Comparison of ENCODE assay signal across 25 cellular contexts in genomic region chr1:167815650-167816049, GRCh38.
DNase-seq lines count a peak whose midpoint lies in the region; TF ChIP-seq lines count a peak whose summit lies in the region.
"Had no signal": no experiment of that assay in that cellular context is flagged by ENCODE, and none has a peak within 500 bp of the region (broad histone marks: within the 10 kb centered on the region; RNA-seq: fewer than 3 reads in every experiment).

No MANE protein-coding gene starts in this region.

- no peaks in the 10 kb centered on the region for H3K9me3 ChIP-seq in HEK293 (ENCODE audit: control insufficient read depth, insufficient read depth, low read depth, low read length)
- peaks cover 0 to 5% of the 10 kb centered on the region in 2 donors for H3K9me3 ChIP-seq in neuronal stem cell (replicated peaks in 1 of 2; ENCODE audit: control insufficient read depth in 2 of 2, insufficient read depth in 1 of 2, low read depth in 1 of 2, low read length in 2 of 2)
- peaks cover 0 to 7% (median 0%) of the 10 kb centered on the region in 3 donors for H3K9me3 ChIP-seq in tibial artery
- H3K9me3 ChIP-seq: BE2C had no signal

- peak overlapping the region; percentile 62; the same call in 1 of the 2 replicates for H3K27ac Mint-ChIP-seq in HFFc6
- H3K27ac Mint-ChIP-seq in chondrocyte (ENCODE audit: unreplicated experiment) = peak overlapping the region; percentile 69
- peak overlapping the region; percentile 69 for H3K27ac Mint-ChIP-seq in osteocyte (ENCODE audit: unreplicated experiment)
- H3K27ac Mint-ChIP-seq: CD14-positive monocyte; CD4-positive, alpha-beta memory T cell; CD4-positive, CD25-positive, alpha-beta regulatory T cell had no signal

- H3K27me3 Mint-ChIP-seq in HFFc6 (ENCODE audit: insufficient read depth) (no peaks in the 10 kb centered on the region; the same call in 1 of the 2 replicates), chondrocyte (ENCODE audit: low read depth) (no peaks in the 10 kb centered on the region), osteocyte (ENCODE audit: unreplicated experiment) (no peaks in the 10 kb centered on the region)

- no peak overlapping the region for H2BK120ac ChIP-seq in neuronal stem cell (ENCODE audit: low read depth, low read length)

- H3K36me3 Mint-ChIP-seq in HFFc6 (ENCODE audit: low read depth) (peaks cover 41% of the 10 kb centered on the region), chondrocyte (ENCODE audit: low read depth) (peaks cover 6% of the 10 kb centered on the region), osteocyte (ENCODE audit: unreplicated experiment) (peaks cover 16% of the 10 kb centered on the region)

- H2AK5ac ChIP-seq in neuronal stem cell (ENCODE audit: low read depth, low read length) = no peak overlapping the region

- H2BK15ac ChIP-seq in neuronal stem cell (ENCODE audit: low read length) = no peak overlapping the region

- H2BK5ac ChIP-seq in neuronal stem cell (ENCODE audit: low read length) = no peak overlapping the region

- H3K14ac ChIP-seq in neuronal stem cell (ENCODE audit: low read length) = no peak overlapping the region

- H3K18ac ChIP-seq in neuronal stem cell (ENCODE audit: low read length) = no peak overlapping the region

- TF ChIP-seq CTCF in HEK293 (tag by site-specific recombination; IDR thresholded peaks at IDR 0.05) (no peak), HFFc6 (IDR thresholded peaks at IDR 0.05) (no peak), chondrocyte (IDR thresholded peaks at IDR 0.05) (no peak), osteocyte (IDR thresholded peaks at IDR 0.05) (no peak), tibial artery (IDR thresholded peaks at IDR 0.05) (no peak)

- H3K9ac ChIP-seq in neuronal stem cell (ENCODE audit: low read depth, low read length, poor library complexity) = no peak overlapping the region
- H3K9ac ChIP-seq: BLaER1 had no signal

- no peak overlapping the region for H3K23ac ChIP-seq in neuronal stem cell (ENCODE audit: low read depth, low read length, poor library complexity)

- no peak overlapping the region for H3K4ac ChIP-seq in neuronal stem cell (ENCODE audit: low read length)

- no peak overlapping the region for H4K91ac ChIP-seq in neuronal stem cell (ENCODE audit: low read depth, low read length, poor library complexity)

- WGBS in neuronal stem cell (ENCODE audit: extremely low coverage in 2 of 2, insufficient read length in 2 of 2, insufficient replicate concordance in 1 of 2), 2 donors = no CpG with 5 or more reads among the region's 1 CpG

- DNase-seq in HFFc6 = no peak
- no peak for DNase-seq in chondrocyte (ENCODE audit: low spot score)
- DNase-seq in osteocyte (ENCODE audit: extremely low spot score, unreplicated experiment) = no peak
- DNase-seq in LoVo (ENCODE audit: low spot score) = no peak
- DNase-seq in neuronal stem cell (ENCODE audit: low spot score) = no peak
- no peak for DNase-seq in tibial artery
- DNase-seq: 8988T; ACHN; BE2C; C1 segment of cervical spinal cord; CD4-positive, alpha-beta memory T cell; CD4-positive, CD25-positive, alpha-beta regulatory T cell; CD8-positive, alpha-beta memory T cell; COR-L47; DMS 273 treated with DMSO at 0.1 percent for 48 hours; DMS153; DMS53; DMS79; DND-41; EL; GDM1 had no signal

- intact Hi-C loops in tibial artery (cut with DNase I; ENCODE audit: low total_unique reads) = no loop called here

- POLR2A ChIA-PET in HEK293 (lab: Yijun Ruan, JAX) = no interaction called here

- no peaks in the 10 kb centered on the region for H3K27me3 ChIP-seq in neuronal stem cell (ENCODE audit: control insufficient read depth in 3 of 3, insufficient read depth in 3 of 3, low read depth in 1 of 3, low read length in 3 of 3)
- H3K27me3 ChIP-seq in tibial artery = no peaks in the 10 kb centered on the region
- H3K27me3 ChIP-seq: BE2C, BLaER1 had no signal

- H2BK12ac ChIP-seq in neuronal stem cell (ENCODE audit: low read length) = no peak overlapping the region

- no peaks in the 10 kb centered on the region for H3K79me1 ChIP-seq in neuronal stem cell (ENCODE audit: low read depth, low read length)

- H3K4me3 ChIP-seq in HEK293 (ENCODE audit: low read depth, low read length) = no peak overlapping the region
- H3K4me3 ChIP-seq in neuronal stem cell (ENCODE audit: low read length in 2 of 2) = no peak overlapping the region
- H3K4me3 ChIP-seq in tibial artery = no peak overlapping the region
- H3K4me3 ChIP-seq: BLaER1, GM12878 had no signal

- H3K4me1 Mint-ChIP-seq in HFFc6 (ENCODE audit: low read depth) = peaks cover 45% of the 10 kb centered on the region
- peaks cover 31% of the 10 kb centered on the region for H3K4me1 Mint-ChIP-seq in chondrocyte (ENCODE audit: low read depth)
- peaks cover 30% of the 10 kb centered on the region for H3K4me1 Mint-ChIP-seq in osteocyte (ENCODE audit: unreplicated experiment)

- H3K27ac ChIP-seq in HEK293 (ENCODE audit: extremely low read depth, low read depth, low read length) (no peak overlapping the region), neuronal stem cell (replicated peaks; ENCODE audit: low read length) (no peak overlapping the region), tibial artery (no peak overlapping the region)
- H3K27ac ChIP-seq: BLaER1 had no signal

- no peak overlapping the region for H2AFZ ChIP-seq in neuronal stem cell (ENCODE audit: low read length)

- H3K36me3 ChIP-seq in HEK293 (ENCODE audit: control insufficient read depth in 2 of 2, insufficient read depth in 1 of 2, low read length in 2 of 2) = no peaks in the 10 kb centered on the region
- no peaks in the 10 kb centered on the region for H3K36me3 ChIP-seq in neuronal stem cell (replicated peaks in 1 of 2; ENCODE audit: control insufficient read depth in 2 of 2, insufficient read depth in 2 of 2, low read length in 2 of 2)
- no peaks in the 10 kb centered on the region for H3K36me3 ChIP-seq in tibial artery
- H3K36me3 ChIP-seq: BE2C, BLaER1 had no signal

- CTCF ChIA-PET in HEK293 (lab: Yijun Ruan, JAX) = interaction anchor here (0.6 to 1.6 kb wide), 2 partner anchors 13 to 147 kb away, joined by 3 to 4 read pairs; no protein-coding TSS in a partner anchor

- H3K4me1 ChIP-seq in HEK293 (ENCODE audit: control insufficient read depth, insufficient read depth, low read length) = no peaks in the 10 kb centered on the region
- H3K4me1 ChIP-seq in neuronal stem cell (ENCODE audit: control insufficient read depth in 2 of 2, insufficient read depth in 1 of 2, low read depth in 1 of 2, low read length in 2 of 2) = no peaks in the 10 kb centered on the region
- peaks cover 0 to 9% (median 5%) of the 10 kb centered on the region in 4 donors for H3K4me1 ChIP-seq in tibial artery
- H3K4me1 ChIP-seq: BLaER1 had no signal

- no peak overlapping the region for H3K4me2 ChIP-seq in neuronal stem cell (ENCODE audit: insufficient read depth, low read length, poor library complexity, severe bottlenecking)
- H3K4me2 ChIP-seq: BLaER1 had no signal

- H3K4me3 Mint-ChIP-seq in HFFc6 (no peak overlapping the region), chondrocyte (ENCODE audit: unreplicated experiment) (no peak overlapping the region), osteocyte (ENCODE audit: unreplicated experiment) (no peak overlapping the region)
- H3K4me3 Mint-ChIP-seq: CD14-positive monocyte; CD4-positive, alpha-beta memory T cell; CD8-positive, alpha-beta memory T cell had no signal

- H3K9me3 Mint-ChIP-seq in HFFc6 = peaks cover 18% of the 10 kb centered on the region
- peaks cover 27% of the 10 kb centered on the region for H3K9me3 Mint-ChIP-seq in chondrocyte (ENCODE audit: low read depth)
- peaks cover 24% of the 10 kb centered on the region for H3K9me3 Mint-ChIP-seq in osteocyte (ENCODE audit: unreplicated experiment)

- H4K8ac ChIP-seq in neuronal stem cell (ENCODE audit: low read depth, low read length) = no peak overlapping the region

TF ChIP-seq in HEK293, 187 proteins besides CTCF, POLR2A, EP300 and RAD21:
- TF ChIP-seq SETDB1 (IDR thresholded peaks at IDR 0.05; ENCODE audit: insufficient read length, low read length) (peak; percentile 89), ZNF26 (tag by site-specific recombination; IDR thresholded peaks at IDR 0.05) (no peak)
